Comparison of ENCODE assay signal across 9 cellular contexts in genomic region chr17:44969144-44969780, GRCh38. TPM values are rescaled to one million over a fixed set of nuclear protein-coding genes. Genes with fewer than 3 reads are reported as not detected.
DNase-seq lines count a peak whose midpoint lies in the region; ATAC-seq and TF ChIP-seq lines count a peak whose summit lies in the region.
"Had no signal": no experiment of that assay in that cellular context is flagged by ENCODE, and none has a peak within 500 bp of the region (broad histone marks: within the 10 kb centered on the region; RNA-seq: fewer than 3 reads in every experiment).

No MANE protein-coding gene starts in this region.

- H3K27me3 Mint-ChIP-seq in activated naive CD4-positive, alpha-beta T cell treated with anti-CD3 and anti-CD28 coated beads, Interleukin-2, amount 10 ng/mL, durations not matched to agents 7 days and 5 days, result peaks cover 95% of the 10 kb centered on the region
- peaks cover 47% of the 10 kb centered on the region for H3K27me3 Mint-ChIP-seq in activated CD4-positive, alpha-beta memory T cell treated with anti-CD3 and anti-CD28 coated beads for 36 hours

- H3K9me3 Mint-ChIP-seq in activated naive CD4-positive, alpha-beta T cell treated with anti-CD3 and anti-CD28 coated beads, Interleukin-2, amount 10 ng/mL, durations not matched to agents 7 days and 5 days, result no peaks in the 10 kb centered on the region
- no peaks in the 10 kb centered on the region for H3K9me3 Mint-ChIP-seq in activated CD4-positive, alpha-beta memory T cell treated with anti-CD3 and anti-CD28 coated beads for 36 hours

- H3K9me3 ChIP-seq in iPS-18c (ENCODE audit: control insufficient read depth, insufficient read depth, low read length) (peaks cover 4% of the 10 kb centered on the region), transverse colon (no peaks in the 10 kb centered on the region)

- H3K27me3 ChIP-seq in transverse colon, result peaks cover 90% of the 10 kb centered on the region

- DNase-seq in activated naive CD4-positive, alpha-beta T cell treated with anti-CD3 and anti-CD28 coated beads, Interleukin-2, amount 10 ng/mL, durations not matched to agents 7 days and 5 days, result no peak
- no peak for DNase-seq in activated naive CD4-positive, alpha-beta T cell (lab: John Stamatoyannopoulos, UW)
- no peak for DNase-seq in activated CD4-positive, alpha-beta memory T cell treated with anti-CD3 and anti-CD28 coated beads for 36 hours
- DNase-seq in transverse colon (no peak), AML-193 (lab: John Stamatoyannopoulos, UW) (no peak)
- DNase-seq: activated gamma-delta T cell had no signal

- no peak for ATAC-seq in GM18858 (IDR thresholded peaks at IDR 0.05; ENCODE audit: unreplicated experiment)
- no peak for ATAC-seq in HG03159 (IDR thresholded peaks at IDR 0.05; ENCODE audit: unreplicated experiment)

- in situ Hi-C loops in transverse colon (cut with MboI; ENCODE audit: low pct_ligation_motif_present in 1 of 4, low pct_unique_long_range_greater_than_20kb in 1 of 4, low sequenced_read_pairs in 3 of 4), result no loop called here

- TF ChIP-seq POLR2A in transverse colon (IDR thresholded peaks at IDR 0.05), result no peak

- 51% methylated on average over 19 of the region's 19 CpGs; no CpG with 5 or more reads in 1 of the 2 donors for WGBS in transverse colon (ENCODE audit: low coverage in 1 of 2), 2 donors

- POLR2A ChIA-PET in activated CD4-positive, alpha-beta memory T cell treated with anti-CD3 and anti-CD28 coated beads for 36 hours (lab: Charles Lee), result interaction anchor here (1.1 to 1.3 kb wide), 2 partner anchors 41 to 92 kb away, joined by 3 read pairs; partner anchors contain the start of gene NMT1

- H3K4me1 ChIP-seq in transverse colon, result peaks cover 11 to 34% (median 26%) of the 10 kb centered on the region in 4 donors

- no peak for TF ChIP-seq EP300 in transverse colon (IDR thresholded peaks at IDR 0.05; ENCODE audit: low read depth)

- H3K4me3 ChIP-seq in iPS-18c (ENCODE audit: insufficient read depth, low read depth, low read length) (peak overlapping the region; percentile 78), transverse colon (peak overlapping the region in 1 of 4 donors; percentile 58)

- peaks cover 28% of the 10 kb centered on the region for H3K4me1 Mint-ChIP-seq in activated naive CD4-positive, alpha-beta T cell treated with anti-CD3 and anti-CD28 coated beads, Interleukin-2, amount 10 ng/mL, durations not matched to agents 7 days and 5 days
- peaks cover 37% of the 10 kb centered on the region for H3K4me1 Mint-ChIP-seq in activated CD4-positive, alpha-beta memory T cell treated with anti-CD3 and anti-CD28 coated beads for 36 hours (ENCODE audit: low read depth)

- intact Hi-C loops in activated CD4-positive, alpha-beta memory T cell treated with anti-CD3 and anti-CD28 coated beads for 36 hours (cut with micrococcal nuclease), result no loop called here
- intact Hi-C loops in transverse colon (cut with DNase I; ENCODE audit: low total_unique reads), result no loop called here

- H3K27ac Mint-ChIP-seq in activated naive CD4-positive, alpha-beta T cell treated with anti-CD3 and anti-CD28 coated beads, Interleukin-2, amount 10 ng/mL, durations not matched to agents 7 days and 5 days, result no peak overlapping the region
- no peak overlapping the region for H3K27ac Mint-ChIP-seq in activated CD4-positive, alpha-beta memory T cell treated with anti-CD3 and anti-CD28 coated beads for 36 hours

- H3K36me3 Mint-ChIP-seq in activated naive CD4-positive, alpha-beta T cell treated with anti-CD3 and anti-CD28 coated beads, Interleukin-2, amount 10 ng/mL, durations not matched to agents 7 days and 5 days, result no peaks in the 10 kb centered on the region
- no peaks in the 10 kb centered on the region for H3K36me3 Mint-ChIP-seq in activated CD4-positive, alpha-beta memory T cell treated with anti-CD3 and anti-CD28 coated beads for 36 hours

- H3K27ac ChIP-seq in transverse colon, result peak overlapping the region in 3 of 4 donors; percentile 55 to 87 (median 74)

- TF ChIP-seq CTCF in transverse colon (IDR thresholded peaks at IDR 0.05), result no peak

- peak overlapping the region; percentile 72 for H3K4me3 Mint-ChIP-seq in activated naive CD4-positive, alpha-beta T cell treated with anti-CD3 and anti-CD28 coated beads, Interleukin-2, amount 10 ng/mL, durations not matched to agents 7 days and 5 days
- peak overlapping the region; percentile 13 for H3K4me3 Mint-ChIP-seq in activated CD4-positive, alpha-beta memory T cell treated with anti-CD3 and anti-CD28 coated beads for 36 hours

- CTCF ChIA-PET in activated naive CD4-positive, alpha-beta T cell treated with anti-CD3 and anti-CD28 coated beads, Interleukin-2, amount 10 ng/mL, durations not matched to agents 7 days and 5 days (lab: Charles Lee), result no interaction called here
- CTCF ChIA-PET in activated CD4-positive, alpha-beta memory T cell treated with anti-CD3 and anti-CD28 coated beads for 36 hours (lab: Charles Lee), result interaction anchor here (0.9 to 2.1 kb wide), 2 partner anchors 49 to 91 kb away, joined by 3 to 6 read pairs; no protein-coding TSS in a partner anchor

- H3K36me3 ChIP-seq in transverse colon, result no peaks in the 10 kb centered on the region

RNA-seq across cellular contexts. Expression of gene C1QL1, which starts 1.2 kb away (rescaled TPM):
- under 1 TPM; 0.76 to 0.87 TPM for total RNA-seq in activated CD4-positive, alpha-beta memory T cell treated with anti-CD3 and anti-CD28 coated beads for 36 hours
- total RNA-seq in transverse colon, result 1 to 10 TPM in 2 of 4 donors, under 1 TPM in 1, not detected in 1; 0.55 to 6.8 (median 1.1) TPM

RNA-seq across cellular contexts. Expression of gene KIF18B, which starts 21.7 kb away (rescaled TPM):
- 10 to 100 TPM; 36.2 to 42.9 TPM for total RNA-seq in activated CD4-positive, alpha-beta memory T cell treated with anti-CD3 and anti-CD28 coated beads for 36 hours
- total RNA-seq in transverse colon, result 1 to 10 TPM in 3 of 4 donors, under 1 TPM in 1; 0.82 to 7.6 (median 3.7) TPM

RNA-seq across cellular contexts. Expression of gene GFAP, which starts 54.0 kb away (rescaled TPM):
- total RNA-seq in activated CD4-positive, alpha-beta memory T cell treated with anti-CD3 and anti-CD28 coated beads for 36 hours, result not detected
- total RNA-seq in transverse colon, result under 1 TPM in 1 of 4 donors, not detected in 3; 0.68 TPM

Comparison
In these comparisons a context has a peak if more than half of its experiments do, and no peak if none do; other contexts are left out.
1. RNA of gene KIF18B, which starts 21.7 kb away (total RNA-seq): 36.2 to 42.9 TPM in activated CD4-positive, alpha-beta memory T cell treated with anti-CD3 and anti-CD28 coated beads for 36 hours; 0.82 to 7.6 TPM in transverse colon; every median in the first group is over 4 times any median in the second.